ENCODE assay signal across 9 cellular contexts in genomic region chr6:90584636-90585255, GRCh38. TPM values are rescaled to one million over a fixed set of nuclear protein-coding genes. Genes with fewer than 3 reads are reported as not detected.
DNase-seq lines count a peak whose midpoint lies in the region; ATAC-seq and TF ChIP-seq lines count a peak whose summit lies in the region.
"Had no signal": no experiment of that assay in that cellular context is flagged by ENCODE, and none has a peak within 500 bp of the region (broad histone marks: within the 10 kb centered on the region; RNA-seq: fewer than 3 reads in every experiment).

No MANE protein-coding gene starts in this region.

- no peak for DNase-seq in AG09309 (ENCODE audit: low read depth)
- no peak for DNase-seq in PC-9
- DNase-seq in fibroblast of the aortic adventitia (ENCODE audit: low read depth) = peak; percentile 21
- no peak for DNase-seq in MV-4-11 (lab: John Stamatoyannopoulos, UW)
- no peak for DNase-seq in NCI-H1105 treated with DMSO at 0.1 percent for 48 hours (lab: John Stamatoyannopoulos, UW)
- no peak for DNase-seq in GM19238 (ENCODE audit: insufficient read length, low spot score)
- DNase-seq in globus pallidus (ENCODE audit: low spot score) = no peak
- DNase-seq: NCI-H345 had no signal

- H2AFZ ChIP-seq in PC-9 = no peak overlapping the region

- no peak overlapping the region for H3K27ac ChIP-seq in PC-9

- H3K36me3 ChIP-seq in PC-9 (ENCODE audit: low read depth) = no peaks in the 10 kb centered on the region

- H3K9me2 ChIP-seq in PC-9 (ENCODE audit: insufficient read depth) = no peaks in the 10 kb centered on the region

- peak overlapping the region; percentile 96 for H3K4me2 ChIP-seq in PC-9

- H3K27me3 ChIP-seq in PC-9 (ENCODE audit: insufficient read depth, low read depth) = no peaks in the 10 kb centered on the region

- peak overlapping the region; percentile 1; the same call in 1 of the 2 replicates for H3K4me3 ChIP-seq in AG09309 (ENCODE audit: control insufficient read depth, low read depth, low read length)
- H3K4me3 ChIP-seq in PC-9 = peak overlapping the region; percentile 79
- H3K4me3 ChIP-seq in fibroblast of the aortic adventitia (ENCODE audit: low read depth, low read length) = peak overlapping the region; percentile 6

- no TSS peak for BruUV-seq in PC-9 (replicated peaks; lab: Mats Ljungman, UMichigan)

- H3K4me1 ChIP-seq in PC-9 (replicated peaks; ENCODE audit: insufficient read depth) = peaks cover 20% of the 10 kb centered on the region

- peak; percentile 21 for ATAC-seq in GM21423 (IDR thresholded peaks at IDR 0.05; ENCODE audit: unreplicated experiment)

- CTCF ChIA-PET in PC-9 (lab: Charles Lee) = no interaction called here

- POLR2A ChIA-PET in PC-9 (lab: Charles Lee; ENCODE audit: unreplicated experiment) = no interaction called here

- H3K79me2 ChIP-seq in PC-9 (ENCODE audit: low read depth) = peaks cover 64% of the 10 kb centered on the region

- H3K9me3 ChIP-seq in PC-9 (ENCODE audit: insufficient read depth, low read depth) = no peaks in the 10 kb centered on the region

- intact Hi-C loops in PC-9 (cut with micrococcal nuclease; ENCODE audit: unreplicated experiment) = no loop called here

- TF ChIP-seq CTCF in AG09309 (IDR thresholded peaks at IDR 0.05; ENCODE audit: control insufficient read depth, insufficient read depth, low read depth, low read length, missing control alignments) (no peak), PC-9 (conservative IDR thresholded peaks at IDR 0.05) (no peak), fibroblast of the aortic adventitia (IDR thresholded peaks at IDR 0.05; ENCODE audit: insufficient read depth, low read length) (no peak)

- H4K20me1 ChIP-seq in PC-9 (ENCODE audit: insufficient read depth) = peaks cover 51% of the 10 kb centered on the region

- H3F3A ChIP-seq in PC-9 (ENCODE audit: insufficient read depth, low read depth) = no peaks in the 10 kb centered on the region; the same call in 1 of the 2 replicates

RNA-seq across cellular contexts. Expression of gene MAP3K7, which starts 2.1 kb away (rescaled TPM):
- total RNA-seq in PC-9 (2021) = 28.3 and 31.9 TPM in 2 replicates
- total RNA-seq in fibroblast of the aortic adventitia (ENCODE audit: low replicate concordance) = 28.8 and 36.0 TPM in 2 replicates

Comparison
In these comparisons a context has a peak if more than half of its experiments do, and no peak if none do; other contexts are left out.
1. H3K4me3 ChIP-seq: peak in every context shown above with its lines; median percentile 79 in PC-9; 6 in fibroblast of the aortic adventitia; 1 in AG09309.